ENCODE assay signal across 1 cellular context in genomic region chr17:48002208-48002919, GRCh38.
TF ChIP-seq lines count a peak whose summit lies in the region.

No MANE protein-coding gene starts in this region.

TF ChIP-seq in HepG2, 621 proteins besides CTCF, POLR2A, EP300 and RAD21 (continued from another document):
- TF ChIP-seq AKNA (CRISPR knock-in tag; IDR thresholded peaks at IDR 0.05; ENCODE audit: borderline replicate concordance) (no peak), MAFF (IDR thresholded peaks at IDR 0.05; ENCODE audit: low read depth, low read length) (peak; percentile 71), JUNB (CRISPR knock-in tag; IDR thresholded peaks at IDR 0.05; ENCODE audit: borderline replicate concordance) (no peak), ZSCAN25 (CRISPR knock-in tag; IDR thresholded peaks at IDR 0.05) (no peak), TP53 (CRISPR knock-in tag; conservative IDR thresholded peaks at IDR 0.05) (no peak), SSRP1 (CRISPR knock-in tag; IDR thresholded peaks at IDR 0.05) (no peak)
